Comparison of ENCODE assay signal across 8 cellular contexts in the genomic region with DNA sequence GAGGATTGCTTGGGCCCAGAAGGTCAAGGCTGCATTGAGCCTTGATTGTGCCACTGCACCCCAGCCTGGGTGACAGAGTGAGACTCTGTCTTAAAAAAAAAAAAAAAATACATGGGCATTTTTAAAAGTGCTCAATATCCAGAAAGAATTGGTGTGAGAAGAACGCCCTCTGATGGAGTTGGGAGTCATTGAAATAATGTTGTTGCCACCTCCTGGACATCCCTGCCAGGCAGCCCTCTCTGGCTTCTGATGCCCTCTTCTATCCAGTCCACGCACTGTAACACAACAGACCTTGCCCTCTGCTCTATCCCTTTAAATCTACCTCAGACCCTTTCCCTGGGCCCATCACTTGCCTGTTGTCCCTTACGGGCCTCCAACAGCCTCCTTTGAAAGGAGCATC. TPM values are rescaled to one million over a fixed set of nuclear protein-coding genes. Genes with fewer than 3 reads are reported as not detected.
A peak's percentile ranks its signal among the peaks of the same experiment; 100 is the strongest.
DNase-seq lines count a peak whose midpoint lies in the region; ATAC-seq and TF ChIP-seq lines count a peak whose summit lies in the region.

No MANE protein-coding gene starts in this region.

- TF ChIP-seq CTCF in GM13977 (IDR thresholded peaks at IDR 0.05; ENCODE audit: extremely low read depth, insufficient read depth, missing control alignments) (peak; percentile 34), PC-9 (conservative IDR thresholded peaks at IDR 0.05) (peak; percentile 44), fibroblast of pulmonary artery (IDR thresholded peaks at IDR 0.05; ENCODE audit: low read length, missing control alignments) (peak; percentile 44), lower leg skin (IDR thresholded peaks at IDR 0.05) (no peak)

- DNase-seq in AG08396 (ENCODE audit: low spot score) (peak; percentile 54), GM13977 (ENCODE audit: low spot score) (peak; percentile 33), PC-9 (no peak), fibroblast of pulmonary artery (ENCODE audit: low read depth) (peak; percentile 53), putamen (ENCODE audit: low spot score) (no peak), lower leg skin (ENCODE audit: low spot score in 2 of 2) (no peak)

- no peaks in the 10 kb centered on the region for H3K27me3 ChIP-seq in PC-9 (ENCODE audit: insufficient read depth, low read depth)

- no peaks in the 10 kb centered on the region for H4K20me1 ChIP-seq in PC-9 (ENCODE audit: insufficient read depth)

- CTCF ChIA-PET in PC-9 (lab: Charles Lee) = no interaction called here

- no peak overlapping the region for H2AFZ ChIP-seq in PC-9

- TF ChIP-seq POLR2A in lower leg skin (IDR thresholded peaks at IDR 0.05) = no peak

- in situ Hi-C loops in GM13977 (cut with MboI; ENCODE audit: low pct_unique_long_range_greater_than_20kb, low sequenced_read_pairs, unreplicated experiment) = no loop called here

- POLR2A ChIA-PET in PC-9 (lab: Charles Lee; ENCODE audit: unreplicated experiment) = no interaction called here

- no peaks in the 10 kb centered on the region for H3K79me2 ChIP-seq in PC-9 (ENCODE audit: low read depth)

- H3F3A ChIP-seq in PC-9 (ENCODE audit: insufficient read depth, low read depth) = no peaks in the 10 kb centered on the region

- H3K4me1 ChIP-seq in PC-9 (replicated peaks; ENCODE audit: insufficient read depth) = no peaks in the 10 kb centered on the region

- H3K36me3 ChIP-seq in PC-9 (ENCODE audit: low read depth) = no peaks in the 10 kb centered on the region

- BruUV-seq in PC-9 (replicated peaks; lab: Mats Ljungman, UMichigan) = no TSS peak

- H3K4me3 ChIP-seq in PC-9 = no peak overlapping the region
- H3K4me3 ChIP-seq in fibroblast of pulmonary artery (replicated peaks; ENCODE audit: low read depth, low read length) = no peak overlapping the region
- H3K4me3 ChIP-seq in lower leg skin (ENCODE audit: low read depth, poor library complexity, severe bottlenecking) = no peak overlapping the region

- ATAC-seq in GM19452 (IDR thresholded peaks at IDR 0.05; ENCODE audit: unreplicated experiment) (no peak), HG03354 (IDR thresholded peaks at IDR 0.05; ENCODE audit: poor library complexity, severe bottlenecking, unreplicated experiment) (no peak)

- intact Hi-C loops in PC-9 (cut with micrococcal nuclease; ENCODE audit: unreplicated experiment) (no loop called here), lower leg skin (cut with DNase I; ENCODE audit: low total_unique reads) (no loop called here)

- H3K27ac ChIP-seq in PC-9 = no peak overlapping the region

- 69 to 84% methylated on average over 3 of the region's 3 CpGs for WGBS in lower leg skin, 2 donors

- H3K4me2 ChIP-seq in PC-9 = no peak overlapping the region

- H3K9me3 ChIP-seq in PC-9 (ENCODE audit: insufficient read depth, low read depth) = no peaks in the 10 kb centered on the region

- H3K9me2 ChIP-seq in PC-9 (ENCODE audit: insufficient read depth) = no peaks in the 10 kb centered on the region

RNA-seq across cellular contexts. Expression of a gene that starts 4.9 kb away (rescaled TPM):
- total RNA-seq in PC-9 (2021) (not detected in 2 replicates), lower leg skin (1 to 10 TPM in 1 of 4 donors, under 1 TPM in 2, not detected in 1; 0.65 to 2.8 (median 0.88) TPM)

RNA-seq across cellular contexts. Expression of a gene that starts 41.7 kb away (rescaled TPM):
- 0.15 TPM in 1 of 2 replicates, not detected in the other for total RNA-seq in PC-9 (2021)
- total RNA-seq in lower leg skin = 1 to 10 TPM in 3 of 4 donors, under 1 TPM in 1; 0.15 to 3.6 (median 2.0) TPM

Comparison
In these comparisons a context has a peak if more than half of its experiments do, and no peak if none do; other contexts are left out.
1. DNase-seq: peak in AG08396 (single experiment), GM13977 (single experiment) and fibroblast of pulmonary artery (single experiment); none in PC-9 (0 of 2), putamen (single experiment) and lower leg skin (0 of 2).
2. CTCF ChIP-seq: peak in GM13977 (single experiment), PC-9 (single experiment) and fibroblast of pulmonary artery (single experiment); none in lower leg skin (0 of 3).